Comparison of ENCODE assay signal across 24 cellular contexts in genomic region chr2:61006486-61007105, GRCh38. TPM values are rescaled to one million over a fixed set of nuclear protein-coding genes. Genes with fewer than 3 reads are reported as not detected.
DNase-seq lines count a peak whose midpoint lies in the region; ATAC-seq, FAIRE-seq and TF ChIP-seq lines count a peak whose summit lies in the region.
"Had no signal": no experiment of that assay in that cellular context is flagged by ENCODE, and none has a peak within 500 bp of the region (broad histone marks: within the 10 kb centered on the region; RNA-seq: fewer than 3 reads in every experiment).

No MANE protein-coding gene starts in this region.

- H3K9me3 ChIP-seq in HCT116 (ENCODE audit: control insufficient read depth in 1 of 2, insufficient read depth in 1 of 2, low read depth in 1 of 2, low read length in 2 of 2) (no peaks in the 10 kb centered on the region), lower lobe of right lung (no peaks in the 10 kb centered on the region)
- H3K9me3 ChIP-seq: BLaER1 treated with 17β-estradiol and CSF1 and Interleukin-3, amounts not matched to agents 10 nM and 100 nM had no signal

- H3K4me2 ChIP-seq in HCT116 (ENCODE audit: low read length): no peak overlapping the region
- H3K4me2 ChIP-seq: BLaER1 treated with 17β-estradiol and CSF1 and Interleukin-3, amounts not matched to agents 10 nM and 100 nM had no signal

- H3K4me1 ChIP-seq in HCT116 (ENCODE audit: control insufficient read depth in 1 of 2, insufficient read depth in 2 of 2, low read length in 2 of 2) (peaks cover 4 to 21% of the 10 kb centered on the region in 2 experiments), lower lobe of right lung (peaks cover 6% of the 10 kb centered on the region)

- CTCF ChIA-PET in HCT116 (lab: Charles Lee): interaction anchor here (1.5 kb wide), 1 partner anchor 299 kb away, joined by 3 read pairs; no protein-coding TSS in a partner anchor

- H3K36me3 ChIP-seq in HCT116 (ENCODE audit: control insufficient read depth in 1 of 2, insufficient read depth in 2 of 2, low read length in 2 of 2) (no peaks in the 10 kb centered on the region), lower lobe of right lung (peaks cover 6% of the 10 kb centered on the region)
- H3K36me3 ChIP-seq: MG63 had no signal

- TF ChIP-seq CTCF in HCT116 (IDR thresholded peaks at IDR 0.05 in 2 of 3, conservative IDR thresholded peaks at IDR 0.05 in 1 of 3; ENCODE audit: borderline replicate concordance in 1 of 3, insufficient read depth in 1 of 3, low read depth in 2 of 3, low read length in 2 of 3): no peak
- TF ChIP-seq CTCF in lower lobe of right lung (IDR thresholded peaks at IDR 0.05): no peak

- no peak for ATAC-seq in HCT116
- ATAC-seq in lower lobe of right lung: peak; percentile 50 to 71
- ATAC-seq in GM21381 (IDR thresholded peaks at IDR 0.05; ENCODE audit: unreplicated experiment): no peak

- H3K9ac ChIP-seq in HCT116 (ENCODE audit: low read length): no peak overlapping the region
- H3K9ac ChIP-seq: BLaER1 treated with 17β-estradiol and CSF1 and Interleukin-3, amounts not matched to agents 10 nM and 100 nM had no signal

- H3K27ac ChIP-seq in HCT116 (ENCODE audit: low read depth, low read length) (no peak overlapping the region), lower lobe of right lung (no peak overlapping the region)
- H3K27ac ChIP-seq: BLaER1 treated with 17β-estradiol and CSF1 and Interleukin-3, amounts not matched to agents 10 nM and 100 nM; SK-N-MC had no signal

- RAD21 ChIA-PET in HCT116 (lab: Charles Lee; ENCODE audit: low non-redundant PET in 1 of 2, low total read pairs in 2 of 2, uncharacterized antibody in 2 of 2, unreplicated experiment in 2 of 2): no interaction called here

- no peak for FAIRE-seq in GM12892 (lab: Jason Lieb, UNC)
- FAIRE-seq: D721Med, GM18507 had no signal

- peak; percentile 26 for DNase-seq in Caki2 (ENCODE audit: low read depth)
- no peak for DNase-seq in HCT116 (ENCODE audit: low read depth, low spot score)
- DNase-seq in amniotic epithelial cell (ENCODE audit: low read depth): peak; percentile 79
- no peak for DNase-seq in lower lobe of right lung
- no peak for DNase-seq in cardiac septum (ENCODE audit: low spot score)
- no peak for DNase-seq in GM12892 (ENCODE audit: insufficient read length)
- DNase-seq in ACHN: no peak
- DNase-seq: CD8-positive, alpha-beta memory T cell; DMS79 treated with DMSO at 0.1 percent for 48 hours; H7; IMR-90; MG63; NCI-H1092; NCI-H1436 treated with DMSO at 0.1 percent for 48 hours; NCI-H2081; NCI-H446 treated with DMSO at 0.1 percent for 48 hours; NCI-H69; NK-92 treated with Interleukin-12 subunit alpha and Interleukin-12 subunit beta, amount 100 ng/mL, for 24 hours; SHP77 had no signal

- H3K9me2 ChIP-seq in HCT116 (ENCODE audit: insufficient read depth): no peaks in the 10 kb centered on the region

- H3K4me3 ChIP-seq in HCT116 (replicated peaks in 1 of 2; ENCODE audit: low read depth in 1 of 2, low read length in 2 of 2) (no peak overlapping the region), lower lobe of right lung (no peak overlapping the region)
- H3K4me3 ChIP-seq: BLaER1 treated with 17β-estradiol and CSF1 and Interleukin-3, amounts not matched to agents 10 nM and 100 nM; MG63; SK-N-MC had no signal

- intact Hi-C loops in HCT116 (cut with micrococcal nuclease): no loop called here
- intact Hi-C loops in lower lobe of right lung (cut with DNase I): no loop called here
- intact Hi-C loops in cardiac septum (cut with DNase I): no loop called here

- H3K27me3 ChIP-seq in HCT116 (ENCODE audit: insufficient read depth, low read length): no peaks in the 10 kb centered on the region
- no peaks in the 10 kb centered on the region for H3K27me3 ChIP-seq in lower lobe of right lung (ENCODE audit: low read depth)
- H3K27me3 ChIP-seq: BLaER1 treated with 17β-estradiol and CSF1 and Interleukin-3, amounts not matched to agents 10 nM and 100 nM; MG63 had no signal

- no TSS peak for BruUV-seq in HCT116 (replicated peaks; lab: Mats Ljungman, UMichigan)

- POLR2A ChIA-PET in HCT116 (lab: Charles Lee): no interaction called here

- H3K79me2 ChIP-seq in HCT116 (ENCODE audit: insufficient read depth, low read length): no peaks in the 10 kb centered on the region

- in situ Hi-C loops in Caki2 (cut with HindIII; ENCODE audit: low pct_unique_long_range_greater_than_20kb, low sequenced_read_pairs) (no loop called here), ACHN (cut with HindIII; ENCODE audit: low pct_ligation_motif_present, low pct_unique_long_range_greater_than_20kb, low sequenced_read_pairs) (no loop called here)

- no peaks in the 10 kb centered on the region for H4K20me1 ChIP-seq in HCT116 (ENCODE audit: insufficient read depth)
- H4K20me1 ChIP-seq: BLaER1 treated with 17β-estradiol and CSF1 and Interleukin-3, amounts not matched to agents 10 nM and 100 nM had no signal

- peak overlapping the region; percentile 99 for H2AFZ ChIP-seq in HCT116 (ENCODE audit: low read depth, low read length, poor library complexity, severe bottlenecking)

- TF ChIP-seq POLR2A in HCT116 (IDR thresholded peaks at IDR 0.05; ENCODE audit: borderline replicate concordance, extremely low read depth, insufficient read depth, insufficient read length): no peak
- no peak for TF ChIP-seq POLR2A in GM12892 (IDR thresholded peaks at IDR 0.05; ENCODE audit: low read depth, low read length)

- no peak for TF ChIP-seq RAD21 in HCT116 (IDR thresholded peaks at IDR 0.05; ENCODE audit: low read depth)

TF ChIP-seq in HCT116, 20 proteins besides CTCF, POLR2A, EP300 and RAD21 (continues in another document):
- TF ChIP-seq ZBTB33 (IDR thresholded peaks at IDR 0.05; ENCODE audit: extremely low read depth, insufficient replicate concordance, low read length) (no peak), EZH2 (IDR thresholded peaks at IDR 0.05) (no peak), ELF1 (IDR thresholded peaks at IDR 0.05; ENCODE audit: borderline replicate concordance, low read depth) (no peak), CBX3 (IDR thresholded peaks at IDR 0.05; ENCODE audit: low read depth) (no peak), MAX (IDR thresholded peaks at IDR 0.05) (no peak), SP1 (IDR thresholded peaks at IDR 0.05; ENCODE audit: low read depth) (no peak), TCF7L2 (IDR thresholded peaks at IDR 0.05; ENCODE audit: borderline replicate concordance, extremely low read depth, insufficient read depth, insufficient read length) (no peak), FOSL1 (IDR thresholded peaks at IDR 0.05; ENCODE audit: low read depth) (no peak), ATF3 (IDR thresholded peaks at IDR 0.05) (no peak), ZNF274 (IDR thresholded peaks at IDR 0.05; ENCODE audit: low read depth, low read length) (no peak), CEBPB (IDR thresholded peaks at IDR 0.05; ENCODE audit: low read depth) (no peak)

RNA-seq across cellular contexts. Expression of gene PEX13, which starts 10.9 kb away (rescaled TPM):
- 37.8 and 67.0 TPM in 2 replicates for total RNA-seq in Caki2 (2014; rRNA removed; shearing (Covaris generic); ENCODE audit: low replicate concordance)
- total RNA-seq in HCT116 (2021; ENCODE audit: unreplicated experiment) (19.8 TPM), lower lobe of right lung (25.8 TPM), cardiac septum (24.0 TPM)
- polyA plus RNA-seq in HCT116 (2012): 6.7 and 8.0 TPM in 2 replicates
- 9.5 TPM for polyA plus RNA-seq in GM12892 (2012; ENCODE audit: missing spikeins)

RNA-seq across cellular contexts. Expression of gene PUS10, which starts 11.5 kb away (rescaled TPM):
- 2.8 and 7.9 TPM in 2 replicates for total RNA-seq in Caki2 (2014; rRNA removed; shearing (Covaris generic); ENCODE audit: low replicate concordance)
- total RNA-seq in HCT116 (2021; ENCODE audit: unreplicated experiment): 5.6 TPM
- polyA plus RNA-seq in HCT116 (2012): 1.4 and 2.0 TPM in 2 replicates
- total RNA-seq in lower lobe of right lung: 8.5 TPM
- total RNA-seq in cardiac septum: 3.3 TPM
- polyA plus RNA-seq in GM12892 (2012; ENCODE audit: missing spikeins): 9.2 TPM

RNA-seq across cellular contexts. Expression of gene SANBR, which starts 59.1 kb away (rescaled TPM):
- 8.7 and 10.8 TPM in 2 replicates for total RNA-seq in Caki2 (2014; rRNA removed; shearing (Covaris generic); ENCODE audit: low replicate concordance)
- total RNA-seq in HCT116 (2021; ENCODE audit: unreplicated experiment) (4.6 TPM), lower lobe of right lung (13.8 TPM), cardiac septum (9.6 TPM)
- 0.94 and 1.3 TPM in 2 replicates for polyA plus RNA-seq in HCT116 (2012)
- 7.6 TPM for polyA plus RNA-seq in GM12892 (2012; ENCODE audit: missing spikeins)

Comparison
In these comparisons a context has a peak if more than half of its experiments do, and no peak if none do; other contexts are left out.
1. DNase-seq: peak in Caki2 (single experiment) and amniotic epithelial cell (single experiment); none in HCT116 (single experiment), lower lobe of right lung (single experiment), cardiac septum (single experiment), GM12892 (single experiment) and ACHN (single experiment).
2. ATAC-seq: peak in lower lobe of right lung (2 of 2); none in HCT116 (single experiment) and GM21381 (single experiment).